16 cellular contexts compared by ENCODE assay signal in the genomic region with DNA sequence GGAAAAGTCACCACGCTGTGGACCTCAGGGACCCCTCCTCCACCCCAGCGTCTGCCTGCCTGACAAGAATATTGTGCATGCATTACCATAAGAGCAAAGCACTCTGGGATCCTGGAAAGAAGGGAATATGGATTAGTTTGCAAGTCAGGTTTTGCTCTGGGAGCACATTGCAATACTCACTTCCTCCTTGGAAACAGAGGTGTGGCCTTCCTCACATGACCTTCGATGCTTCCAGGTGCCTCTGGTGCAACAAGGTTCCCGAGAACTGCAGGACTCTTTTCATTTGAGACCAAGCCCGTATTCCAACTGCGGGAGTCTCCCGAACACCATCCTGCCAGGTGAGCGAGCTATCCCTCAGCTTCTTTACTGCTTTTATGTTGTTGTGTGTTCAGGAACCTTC.
DNase-seq lines count a peak whose midpoint lies in the region; ATAC-seq and TF ChIP-seq lines count a peak whose summit lies in the region.
"Had no signal": no experiment of that assay in that cellular context is flagged by ENCODE, and none has a peak within 500 bp of the region (broad histone marks: within the 10 kb centered on the region; RNA-seq: fewer than 3 reads in every experiment).

No MANE protein-coding gene starts in this region.

- intact Hi-C loops in cardiac septum (cut with DNase I) (no loop called here), left ventricle myocardium superior (cut with micrococcal nuclease) (no loop called here), lower lobe of right lung (cut with DNase I) (no loop called here)

- DNase-seq in cardiac septum (ENCODE audit: low spot score) (peak; percentile 12), left ventricle myocardium superior (no peak), lower lobe of right lung (peak; percentile 13), omental fat pad (ENCODE audit: low spot score) (no peak), SW 1271 (lab: John Stamatoyannopoulos, UW) (no peak)
- DNase-seq in stimulated activated naive CD8-positive, alpha-beta T cell treated with anti-CD3 and anti-CD28 coated beads, Interleukin-15, amount 100 ng/mL, for 72 hours, result no peak
- DNase-seq: CD4-positive, alpha-beta T cell; CD8-positive, alpha-beta memory T cell; DMS53; DMS79 treated with DMSO at 0.1 percent for 48 hours; GF-D8; H9 had no signal

- no peak overlapping the region for H3K4me3 Mint-ChIP-seq in stimulated activated naive CD8-positive, alpha-beta T cell treated with anti-CD3 and anti-CD28 coated beads, Interleukin-15, amount 100 ng/mL, for 72 hours
- H3K4me3 Mint-ChIP-seq: CD14-positive monocyte; CD4-positive, alpha-beta T cell; CD8-positive, alpha-beta memory T cell; GM23338; H9 had no signal

- H3K9me3 Mint-ChIP-seq in stimulated activated naive CD8-positive, alpha-beta T cell treated with anti-CD3 and anti-CD28 coated beads, Interleukin-15, amount 100 ng/mL, for 72 hours, result no peaks in the 10 kb centered on the region
- H3K9me3 Mint-ChIP-seq: CD4-positive, alpha-beta T cell; CD8-positive, alpha-beta memory T cell; GM23338; H9 had no signal

- H3K4me1 Mint-ChIP-seq in stimulated activated naive CD8-positive, alpha-beta T cell treated with anti-CD3 and anti-CD28 coated beads, Interleukin-15, amount 100 ng/mL, for 72 hours, result no peaks in the 10 kb centered on the region

- H3K36me3 ChIP-seq in lower lobe of right lung, result peaks cover 62% of the 10 kb centered on the region

- H3K4me1 ChIP-seq in lower lobe of right lung, result no peaks in the 10 kb centered on the region

- no peaks in the 10 kb centered on the region for H3K27me3 Mint-ChIP-seq in stimulated activated naive CD8-positive, alpha-beta T cell treated with anti-CD3 and anti-CD28 coated beads, Interleukin-15, amount 100 ng/mL, for 72 hours
- H3K27me3 Mint-ChIP-seq: CD4-positive, alpha-beta T cell; CD8-positive, alpha-beta memory T cell had no signal

- no peak overlapping the region for H3K27ac Mint-ChIP-seq in stimulated activated naive CD8-positive, alpha-beta T cell treated with anti-CD3 and anti-CD28 coated beads, Interleukin-15, amount 100 ng/mL, for 72 hours
- H3K27ac Mint-ChIP-seq: CD4-positive, alpha-beta T cell; GM23338; H9 had no signal

- H3K9me3 ChIP-seq in lower lobe of right lung, result no peaks in the 10 kb centered on the region

- ATAC-seq in left ventricle myocardium superior (no peak), lower lobe of right lung (no peak), omental fat pad (ENCODE audit: low FRiP score) (no peak)
- no peak for ATAC-seq in stimulated activated naive CD8-positive, alpha-beta T cell treated with anti-CD3 and anti-CD28 coated beads, Interleukin-15, amount 100 ng/mL, for 72 hours
- ATAC-seq: GM23338, HCT116 had no signal

- no peak for TF ChIP-seq CTCF in lower lobe of right lung (IDR thresholded peaks at IDR 0.05)
- no peak for TF ChIP-seq CTCF in omental fat pad (IDR thresholded peaks at IDR 0.05)

- H3K4me3 ChIP-seq in lower lobe of right lung, result no peak overlapping the region
- H3K4me3 ChIP-seq: GM23338 had no signal

- H3K27ac ChIP-seq in cingulate gyrus (ENCODE audit: low read depth, low read length) (peak overlapping the region; percentile 29), lower lobe of right lung (no peak overlapping the region)

- no peaks in the 10 kb centered on the region for H3K27me3 ChIP-seq in lower lobe of right lung (ENCODE audit: low read depth)

Comparison
In these comparisons a context has a peak if more than half of its experiments do, and no peak if none do; other contexts are left out.
1. DNase-seq: peak in cardiac septum (single experiment) and lower lobe of right lung (single experiment); none in left ventricle myocardium superior (single experiment), stimulated activated naive CD8-positive, alpha-beta T cell treated with anti-CD3 and anti-CD28 coated beads, Interleukin-15, amount 100 ng/mL, for 72 hours (0 of 2), omental fat pad (single experiment) and SW 1271 (0 of 2).